7 cellular contexts compared by ENCODE assay signal in the genomic region with DNA sequence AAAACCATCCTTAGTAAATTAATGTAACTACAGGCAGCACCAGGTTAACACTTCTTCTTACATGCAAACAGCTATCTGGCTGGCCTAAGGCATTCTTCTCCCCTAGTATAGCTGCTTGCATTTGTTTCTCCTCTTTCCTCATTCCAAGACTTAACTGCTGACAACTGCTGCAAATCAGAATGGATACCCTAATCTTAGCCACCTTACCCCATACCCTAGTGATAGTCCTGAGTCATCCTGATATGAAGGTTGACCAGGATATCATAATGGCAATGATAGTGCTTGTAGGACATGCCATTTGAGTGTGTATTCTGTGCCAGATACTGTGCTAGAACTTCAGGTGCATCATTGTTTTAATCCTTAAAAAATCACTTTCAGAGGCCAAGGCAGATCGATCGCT.
"Had no signal": no experiment of that assay in that cellular context is flagged by ENCODE, and none has a peak within 500 bp of the region (broad histone marks: within the 10 kb centered on the region; RNA-seq: fewer than 3 reads in every experiment).

No MANE protein-coding gene starts in this region.

- ATAC-seq: K562 had no signal

- H3K9me3 Mint-ChIP-seq: IgD-negative memory B cell had no signal

- H3K4me3 Mint-ChIP-seq: IgD-negative memory B cell had no signal

- H3K27ac ChIP-seq: HL-60 had no signal

- H3K27me3 Mint-ChIP-seq: IgD-negative memory B cell had no signal

- FAIRE-seq: HTR-8/SVneo, K562 had no signal

- H3K4me3 ChIP-seq: K562 had no signal

- H3K27ac Mint-ChIP-seq: IgD-negative memory B cell had no signal

- H3K36me3 Mint-ChIP-seq: IgD-negative memory B cell had no signal

- DNase-seq: IMR-90, KBM-7, KG1 had no signal
